In the genomic region with DNA sequence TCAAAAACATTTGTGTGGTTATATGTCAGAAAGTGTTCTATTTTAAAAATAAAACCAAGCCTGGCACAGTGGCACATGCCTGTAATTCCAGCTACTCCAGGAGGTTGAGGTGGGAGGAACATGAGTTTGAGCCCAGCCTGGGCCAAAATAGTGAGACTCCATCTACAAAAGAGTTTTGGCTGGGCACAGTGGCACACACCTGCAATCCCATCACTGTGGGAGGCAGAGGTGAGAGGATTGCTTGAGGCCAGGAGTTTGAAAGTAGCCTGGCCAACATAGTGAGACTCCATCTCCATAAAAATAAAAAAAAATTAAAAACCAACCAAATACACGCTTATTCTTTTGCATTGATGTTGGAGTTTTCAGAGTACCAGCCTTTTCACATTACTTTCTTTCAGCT, we compare ENCODE assay signal across 1 cellular context.
TF ChIP-seq lines count a peak whose summit lies in the region.

No MANE protein-coding gene starts in this region.

TF ChIP-seq in IMR-90, 13 proteins besides CTCF, POLR2A, EP300 and RAD21 (continued from another document):
- TF ChIP-seq CHD1 (IDR thresholded peaks at IDR 0.05; ENCODE audit: low read depth, low read length) (no peak), CEBPB (IDR thresholded peaks at IDR 0.05; ENCODE audit: low read depth, low read length) (no peak), MXI1 (IDR thresholded peaks at IDR 0.05; ENCODE audit: borderline replicate concordance, low read depth, low read length) (no peak), NFE2L2 (IDR thresholded peaks at IDR 0.05; ENCODE audit: low read depth, low read length) (no peak), SMC3 (IDR thresholded peaks at IDR 0.05; ENCODE audit: low read depth, low read length) (no peak), MAFK (IDR thresholded peaks at IDR 0.05; ENCODE audit: low read depth, low read length) (no peak), MAZ (IDR thresholded peaks at IDR 0.05; ENCODE audit: borderline replicate concordance, low read depth, low read length) (no peak), RCOR1 (IDR thresholded peaks at IDR 0.05; ENCODE audit: insufficient replicate concordance, low read length) (no peak)
- TF ChIP-seq, protein P1, sequence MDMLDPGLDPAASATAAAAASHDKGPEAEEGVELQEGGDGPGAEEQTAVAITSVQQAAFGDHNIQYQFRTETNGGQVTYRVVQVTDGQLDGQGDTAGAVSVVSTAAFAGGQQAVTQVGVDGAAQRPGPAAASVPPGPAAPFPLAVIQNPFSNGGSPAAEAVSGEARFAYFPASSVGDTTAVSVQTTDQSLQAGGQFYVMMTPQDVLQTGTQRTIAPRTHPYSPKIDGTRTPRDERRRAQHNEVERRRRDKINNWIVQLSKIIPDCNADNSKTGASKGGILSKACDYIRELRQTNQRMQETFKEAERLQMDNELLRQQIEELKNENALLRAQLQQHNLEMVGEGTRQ (IDR thresholded peaks at IDR 0.05; ENCODE audit: low read depth, low read length) = no peak
- TF ChIP-seq, protein P2, sequence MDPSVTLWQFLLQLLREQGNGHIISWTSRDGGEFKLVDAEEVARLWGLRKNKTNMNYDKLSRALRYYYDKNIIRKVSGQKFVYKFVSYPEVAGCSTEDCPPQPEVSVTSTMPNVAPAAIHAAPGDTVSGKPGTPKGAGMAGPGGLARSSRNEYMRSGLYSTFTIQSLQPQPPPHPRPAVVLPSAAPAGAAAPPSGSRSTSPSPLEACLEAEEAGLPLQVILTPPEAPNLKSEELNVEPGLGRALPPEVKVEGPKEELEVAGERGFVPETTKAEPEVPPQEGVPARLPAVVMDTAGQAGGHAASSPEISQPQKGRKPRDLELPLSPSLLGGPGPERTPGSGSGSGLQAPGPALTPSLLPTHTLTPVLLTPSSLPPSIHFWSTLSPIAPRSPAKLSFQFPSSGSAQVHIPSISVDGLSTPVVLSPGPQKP (IDR thresholded peaks at IDR 0.05; ENCODE audit: borderline replicate concordance, low read depth, low read length) = no peak
